ENCODE assay signal across 8 cellular contexts in the genomic region with DNA sequence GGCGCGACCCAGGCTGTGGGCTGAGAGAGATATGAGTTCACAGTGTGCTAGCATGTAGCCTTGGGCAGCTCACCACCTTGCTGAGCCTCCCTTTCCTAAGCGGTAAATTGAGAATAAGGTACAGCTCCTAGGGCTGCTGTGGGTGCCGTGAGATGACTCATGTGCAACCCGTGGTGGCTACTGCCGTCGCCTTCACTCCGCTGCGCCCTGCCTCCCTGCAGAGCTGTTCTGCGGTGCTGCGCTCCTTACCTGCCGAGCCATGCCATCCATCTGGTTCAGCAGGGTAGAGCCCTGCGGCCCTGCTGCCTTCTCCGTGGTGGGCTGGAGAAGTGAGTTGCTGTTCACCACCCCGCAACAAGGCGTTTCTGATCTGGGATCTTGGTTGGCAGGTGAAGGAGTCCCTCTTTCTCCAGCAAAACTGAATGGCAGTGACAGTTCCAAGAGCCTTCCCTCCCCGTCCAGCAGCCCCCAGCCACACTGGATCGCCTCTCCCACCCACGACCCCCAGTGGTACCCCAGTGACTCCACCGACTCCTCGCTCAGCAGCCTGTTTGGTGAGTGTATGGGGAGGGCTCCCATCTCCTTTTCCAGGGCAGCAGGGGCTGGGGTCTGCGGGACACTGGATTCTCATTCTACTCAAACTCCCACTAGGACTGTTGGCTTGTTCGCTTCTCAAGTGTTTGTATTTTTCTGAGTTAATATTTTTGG.
"Had no signal": no experiment of that assay in that cellular context is flagged by ENCODE, and none has a peak within 500 bp of the region (broad histone marks: within the 10 kb centered on the region; RNA-seq: fewer than 3 reads in every experiment).

No MANE protein-coding gene starts in this region.

- H3K27ac ChIP-seq: HL-60 had no signal

- H3K4me2 ChIP-seq: GM23338 had no signal

- H3K9me3 ChIP-seq: HAP-1 had no signal

- H3K4me3 ChIP-seq: GM23338, HAP-1 had no signal

- H2AFZ ChIP-seq: GM23338 had no signal

- H3K4me1 ChIP-seq: HAP-1 had no signal

- ATAC-seq: GM23338, HCT116, HepG2 had no signal

- FAIRE-seq: H1, HepG2 had no signal

- DNase-seq: H7, KG1 had no signal
